ENCODE assay signal across 8 cellular contexts in the genomic region with DNA sequence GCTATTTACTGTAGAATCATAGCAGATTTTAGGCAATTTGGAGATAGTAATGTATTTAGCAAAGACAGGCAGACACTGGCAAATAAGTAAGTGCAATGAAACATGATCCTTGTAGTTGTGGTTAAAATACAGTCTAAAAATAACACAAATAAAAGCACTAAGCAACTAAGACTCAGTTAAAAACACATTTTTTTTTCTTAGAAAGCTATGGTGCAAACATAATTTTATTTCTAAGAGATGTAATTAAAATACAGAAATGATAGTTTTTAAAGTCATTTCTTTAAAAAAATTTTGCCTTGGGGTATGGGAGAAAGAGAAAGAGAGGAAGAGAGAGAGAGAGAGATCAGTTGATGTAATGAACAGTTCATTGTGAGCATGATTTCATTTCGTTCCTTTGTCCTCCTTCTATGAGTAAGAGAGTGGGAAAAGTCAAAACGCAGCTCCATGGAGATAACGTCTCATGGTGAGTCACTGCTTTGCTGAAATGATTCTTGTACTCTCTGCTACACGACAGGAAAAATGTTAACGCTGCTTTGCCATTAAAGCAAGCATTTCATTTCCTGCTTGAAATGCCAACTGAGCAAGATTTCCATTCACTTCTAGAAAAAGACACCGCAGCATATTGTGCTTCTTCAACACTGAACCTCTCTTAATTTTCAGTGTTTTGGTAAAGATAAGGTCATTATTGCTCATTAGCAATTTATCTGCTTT.
DNase-seq lines count a peak whose midpoint lies in the region; TF ChIP-seq lines count a peak whose summit lies in the region.

No MANE protein-coding gene starts in this region.

- intact Hi-C loops in posterior vena cava (cut with DNase I): no loop called here

- H3K36me3 ChIP-seq in brain microvascular endothelial cell (replicated peaks): no peaks in the 10 kb centered on the region

- in situ Hi-C loops in GM13977 (cut with MboI; ENCODE audit: low pct_unique_long_range_greater_than_20kb, low sequenced_read_pairs, unreplicated experiment): no loop called here
- in situ Hi-C loops in brain microvascular endothelial cell (cut with HindIII; ENCODE audit: low pct_ligation_motif_present, low sequenced_read_pairs): no loop called here

- no peaks in the 10 kb centered on the region for H3K27me3 ChIP-seq in brain microvascular endothelial cell (replicated peaks)

- H3K27ac ChIP-seq in brain microvascular endothelial cell: peak overlapping the region; percentile 92

- TF ChIP-seq CTCF in GM13977 (IDR thresholded peaks at IDR 0.05; ENCODE audit: extremely low read depth, insufficient read depth, missing control alignments) (no peak), brain microvascular endothelial cell (IDR thresholded peaks at IDR 0.05; ENCODE audit: low read depth, low read length, missing control alignments) (no peak)

- H3K4me3 ChIP-seq in brain microvascular endothelial cell (ENCODE audit: low read depth, low read length): no peak overlapping the region

- DNase-seq in A172 (ENCODE audit: low spot score) (peak; percentile 98), GM13977 (ENCODE audit: low spot score) (peak; percentile 33), HS-27A (ENCODE audit: low read depth) (peak; percentile 46), RKO (ENCODE audit: low spot score) (peak; percentile 98), brain microvascular endothelial cell (peak; percentile 97), kidney tubule cell (ENCODE audit: low spot score) (peak; percentile 98), posterior vena cava (ENCODE audit: low spot score) (no peak)
- DNase-seq in stimulated activated CD4-positive, alpha-beta T cell treated with anti-CD3 and anti-CD28 coated beads, Interleukin-1b, Interleukin-23, amount 100 ng/mL, for 48 hours: peak; percentile 52
